12 cellular contexts compared by ENCODE assay signal in the genomic region with DNA sequence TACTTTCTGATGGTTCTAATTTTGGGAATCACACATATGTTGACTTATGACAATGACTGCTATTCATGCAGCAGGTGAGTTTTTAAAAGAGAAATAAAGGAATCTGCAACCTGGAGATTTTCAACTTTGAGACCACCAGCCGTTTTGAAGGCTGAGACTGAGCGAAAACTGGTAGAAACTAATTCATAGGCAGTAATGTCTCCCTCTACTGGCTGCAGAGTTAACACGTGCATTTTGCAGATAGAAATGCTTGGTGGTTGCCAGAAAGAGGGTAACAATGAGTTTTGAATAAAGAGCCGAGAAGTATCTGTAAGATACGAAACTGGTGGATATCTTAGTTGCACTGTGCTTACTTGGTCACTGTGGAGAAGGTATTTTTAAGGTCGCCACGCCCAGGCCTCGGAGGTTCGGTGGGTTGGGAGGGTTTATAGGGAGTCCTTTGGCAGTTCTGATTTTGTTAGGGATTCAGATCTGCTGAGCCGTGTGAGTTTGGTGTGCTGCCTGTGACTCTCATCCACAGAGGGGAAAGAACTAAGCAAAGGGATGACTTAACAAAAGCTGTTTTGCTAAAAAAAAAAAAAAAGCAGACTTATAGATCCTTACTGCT.
DNase-seq lines count a peak whose midpoint lies in the region; ATAC-seq and TF ChIP-seq lines count a peak whose summit lies in the region.
"Had no signal": no experiment of that assay in that cellular context is flagged by ENCODE, and none has a peak within 500 bp of the region (broad histone marks: within the 10 kb centered on the region; RNA-seq: fewer than 3 reads in every experiment).

No MANE protein-coding gene starts in this region.

- no peak for DNase-seq in kidney epithelial cell (ENCODE audit: low read depth)
- DNase-seq in UCSD-AML1 (lab: John Stamatoyannopoulos, UW; ENCODE audit: unreplicated experiment), result no peak
- no peak for DNase-seq in activated naive CD8-positive, alpha-beta T cell treated with anti-CD3 and anti-CD28 coated beads, Interleukin-2, amount 50 U/mL, for 24 hours
- no peak for DNase-seq in sigmoid colon
- DNase-seq in cerebellar nuclear complex (lab: John Stamatoyannopoulos, UW), result no peak
- DNase-seq: activated CD4-positive, alpha-beta T cell treated with anti-CD3 and anti-CD28 coated beads, Interleukin-2, amount 10 ng/mL, durations not matched to agents 24 days and 14 days; effector CD4-positive, alpha-beta T cell; stimulated activated naive B cell treated with anti-CD40 and anti-IgM and Interleukin-4, amounts not matched to agents 10 μg/mL and 1 μg/mL and 100 μg/mL, for 72 hours had no signal

- no peak overlapping the region for H3K9ac ChIP-seq in SU-DHL-6 (ENCODE audit: low read length)

- no peak overlapping the region for H3K4me3 Mint-ChIP-seq in activated naive CD8-positive, alpha-beta T cell treated with anti-CD3 and anti-CD28 coated beads, Interleukin-2, amount 50 U/mL, for 24 hours
- H3K4me3 Mint-ChIP-seq: activated CD4-positive, alpha-beta T cell treated with anti-CD3 and anti-CD28 coated beads, Interleukin-2, amount 10 ng/mL, durations not matched to agents 24 days and 14 days; stimulated activated naive B cell treated with anti-CD40 and anti-IgM and Interleukin-4, amounts not matched to agents 10 μg/mL and 1 μg/mL and 100 μg/mL, for 72 hours had no signal

- 62 to 78% methylated on average over 10 of the region's 10 CpGs for WGBS in sigmoid colon, 2 donors

- H3K9me3 Mint-ChIP-seq in activated naive CD8-positive, alpha-beta T cell treated with anti-CD3 and anti-CD28 coated beads, Interleukin-2, amount 50 U/mL, for 24 hours, result peaks cover 11% of the 10 kb centered on the region
- H3K9me3 Mint-ChIP-seq: activated CD4-positive, alpha-beta T cell treated with anti-CD3 and anti-CD28 coated beads, Interleukin-2, amount 10 ng/mL, durations not matched to agents 24 days and 14 days had no signal

- ATAC-seq in HG02938 (IDR thresholded peaks at IDR 0.05; ENCODE audit: unreplicated experiment), result peak; percentile 49
- no peak for ATAC-seq in activated naive CD8-positive, alpha-beta T cell treated with anti-CD3 and anti-CD28 coated beads, Interleukin-2, amount 50 U/mL, for 24 hours
- ATAC-seq: stimulated activated naive B cell treated with anti-CD40 and anti-IgM and Interleukin-4, amounts not matched to agents 10 μg/mL and 1 μg/mL and 100 μg/mL, for 72 hours had no signal

- no peak overlapping the region for H3K27ac Mint-ChIP-seq in activated naive CD8-positive, alpha-beta T cell treated with anti-CD3 and anti-CD28 coated beads, Interleukin-2, amount 50 U/mL, for 24 hours
- H3K27ac Mint-ChIP-seq: activated CD4-positive, alpha-beta T cell treated with anti-CD3 and anti-CD28 coated beads, Interleukin-2, amount 10 ng/mL, durations not matched to agents 24 days and 14 days; stimulated activated naive B cell treated with anti-CD40 and anti-IgM and Interleukin-4, amounts not matched to agents 10 μg/mL and 1 μg/mL and 100 μg/mL, for 72 hours had no signal

- H3K4me3 ChIP-seq in DOHH2 (ENCODE audit: low read length) (no peak overlapping the region), SU-DHL-6 (ENCODE audit: insufficient read depth, low read length, poor library complexity, severe bottlenecking) (no peak overlapping the region), kidney epithelial cell (ENCODE audit: low read depth, low read length) (no peak overlapping the region), sigmoid colon (no peak overlapping the region)

- H3F3A ChIP-seq in DOHH2 (ENCODE audit: control insufficient read depth, insufficient read depth) (no peaks in the 10 kb centered on the region), SU-DHL-6 (ENCODE audit: insufficient read depth) (no peaks in the 10 kb centered on the region)

- H3K36me3 ChIP-seq in DOHH2 (ENCODE audit: control insufficient read depth, low read length) (no peaks in the 10 kb centered on the region), SU-DHL-6 (ENCODE audit: low read length) (no peaks in the 10 kb centered on the region), kidney epithelial cell (ENCODE audit: control insufficient read depth, insufficient read depth, low read length) (no peaks in the 10 kb centered on the region), sigmoid colon (no peaks in the 10 kb centered on the region)
- H3K36me3 ChIP-seq: neutrophil had no signal

- no peaks in the 10 kb centered on the region for H3K9me2 ChIP-seq in DOHH2 (replicated peaks; ENCODE audit: control insufficient read depth, low read length)
- H3K9me2 ChIP-seq in SU-DHL-6 (replicated peaks; ENCODE audit: insufficient read depth, low read length), result no peaks in the 10 kb centered on the region

- H2AFZ ChIP-seq in SU-DHL-6 (ENCODE audit: low read depth, low read length, severe bottlenecking), result no peak overlapping the region

- intact Hi-C loops in sigmoid colon (cut with DNase I), result no loop called here

- H3K27me3 ChIP-seq in DOHH2 (ENCODE audit: control insufficient read depth, low read length), result no peaks in the 10 kb centered on the region
- H3K27me3 ChIP-seq in SU-DHL-6 (ENCODE audit: low read length), result no peaks in the 10 kb centered on the region
- no peaks in the 10 kb centered on the region for H3K27me3 ChIP-seq in kidney epithelial cell (ENCODE audit: control insufficient read depth, insufficient read depth, low read length)
- no peaks in the 10 kb centered on the region for H3K27me3 ChIP-seq in sigmoid colon
- H3K27me3 ChIP-seq: neutrophil had no signal

- H3K79me2 ChIP-seq in DOHH2 (ENCODE audit: control insufficient read depth, low read length), result no peaks in the 10 kb centered on the region
- no peaks in the 10 kb centered on the region for H3K79me2 ChIP-seq in SU-DHL-6 (ENCODE audit: insufficient read depth, low read length)

- H3K36me3 Mint-ChIP-seq in activated naive CD8-positive, alpha-beta T cell treated with anti-CD3 and anti-CD28 coated beads, Interleukin-2, amount 50 U/mL, for 24 hours (ENCODE audit: low read depth), result no peaks in the 10 kb centered on the region
- H3K36me3 Mint-ChIP-seq: stimulated activated naive B cell treated with anti-CD40 and anti-IgM and Interleukin-4, amounts not matched to agents 10 μg/mL and 1 μg/mL and 100 μg/mL, for 72 hours had no signal

- H3K4me2 ChIP-seq in DOHH2 (ENCODE audit: low read length) (no peak overlapping the region), SU-DHL-6 (ENCODE audit: low read depth, low read length, poor library complexity, severe bottlenecking) (no peak overlapping the region)

- H3K27me3 Mint-ChIP-seq in activated naive CD8-positive, alpha-beta T cell treated with anti-CD3 and anti-CD28 coated beads, Interleukin-2, amount 50 U/mL, for 24 hours, result no peaks in the 10 kb centered on the region
- H3K27me3 Mint-ChIP-seq: activated CD4-positive, alpha-beta T cell treated with anti-CD3 and anti-CD28 coated beads, Interleukin-2, amount 10 ng/mL, durations not matched to agents 24 days and 14 days had no signal

- no peak overlapping the region for H3K27ac ChIP-seq in DOHH2 (ENCODE audit: low read depth, low read length)
- H3K27ac ChIP-seq in SU-DHL-6 (ENCODE audit: low read depth, low read length), result no peak overlapping the region
- no peak overlapping the region for H3K27ac ChIP-seq in sigmoid colon
- H3K27ac ChIP-seq: neutrophil had no signal

- TF ChIP-seq CTCF in DOHH2 (IDR thresholded peaks at IDR 0.05; ENCODE audit: low read depth, low read length, poor library complexity, severe bottlenecking) (peak; percentile 70), SU-DHL-6 (IDR thresholded peaks at IDR 0.05; ENCODE audit: insufficient read depth, low read length, poor library complexity, severe bottlenecking) (peak; percentile 64), kidney epithelial cell (IDR thresholded peaks at IDR 0.05; ENCODE audit: insufficient read depth, low read length, poor library complexity, severe bottlenecking) (peak; percentile 27), sigmoid colon (IDR thresholded peaks at IDR 0.05) (peak in 1 of 4 experiments; percentile 35)

- H3K4me1 Mint-ChIP-seq in activated naive CD8-positive, alpha-beta T cell treated with anti-CD3 and anti-CD28 coated beads, Interleukin-2, amount 50 U/mL, for 24 hours, result no peaks in the 10 kb centered on the region
- H3K4me1 Mint-ChIP-seq: activated CD4-positive, alpha-beta T cell treated with anti-CD3 and anti-CD28 coated beads, Interleukin-2, amount 10 ng/mL, durations not matched to agents 24 days and 14 days; stimulated activated naive B cell treated with anti-CD40 and anti-IgM and Interleukin-4, amounts not matched to agents 10 μg/mL and 1 μg/mL and 100 μg/mL, for 72 hours had no signal

- no peaks in the 10 kb centered on the region for H3K9me3 ChIP-seq in DOHH2 (ENCODE audit: control insufficient read depth, insufficient read depth, low read length)
- H3K9me3 ChIP-seq in SU-DHL-6 (ENCODE audit: insufficient read depth, low read length), result no peaks in the 10 kb centered on the region
- no peaks in the 10 kb centered on the region for H3K9me3 ChIP-seq in sigmoid colon
- H3K9me3 ChIP-seq: neutrophil had no signal

- H3K4me1 ChIP-seq in DOHH2 (ENCODE audit: control insufficient read depth, low read length) (no peaks in the 10 kb centered on the region), sigmoid colon (no peaks in the 10 kb centered on the region)

- no peak for TF ChIP-seq EP300 in sigmoid colon (IDR thresholded peaks at IDR 0.05)

- no peak for TF ChIP-seq POLR2A in sigmoid colon (IDR thresholded peaks at IDR 0.05)

- H4K20me1 ChIP-seq in DOHH2 (ENCODE audit: control insufficient read depth, insufficient read depth, low read depth, low read length), result no peaks in the 10 kb centered on the region
- no peaks in the 10 kb centered on the region for H4K20me1 ChIP-seq in SU-DHL-6 (ENCODE audit: low read depth, low read length)
